Comparison of ENCODE assay signal across 8 cellular contexts in the genomic region with DNA sequence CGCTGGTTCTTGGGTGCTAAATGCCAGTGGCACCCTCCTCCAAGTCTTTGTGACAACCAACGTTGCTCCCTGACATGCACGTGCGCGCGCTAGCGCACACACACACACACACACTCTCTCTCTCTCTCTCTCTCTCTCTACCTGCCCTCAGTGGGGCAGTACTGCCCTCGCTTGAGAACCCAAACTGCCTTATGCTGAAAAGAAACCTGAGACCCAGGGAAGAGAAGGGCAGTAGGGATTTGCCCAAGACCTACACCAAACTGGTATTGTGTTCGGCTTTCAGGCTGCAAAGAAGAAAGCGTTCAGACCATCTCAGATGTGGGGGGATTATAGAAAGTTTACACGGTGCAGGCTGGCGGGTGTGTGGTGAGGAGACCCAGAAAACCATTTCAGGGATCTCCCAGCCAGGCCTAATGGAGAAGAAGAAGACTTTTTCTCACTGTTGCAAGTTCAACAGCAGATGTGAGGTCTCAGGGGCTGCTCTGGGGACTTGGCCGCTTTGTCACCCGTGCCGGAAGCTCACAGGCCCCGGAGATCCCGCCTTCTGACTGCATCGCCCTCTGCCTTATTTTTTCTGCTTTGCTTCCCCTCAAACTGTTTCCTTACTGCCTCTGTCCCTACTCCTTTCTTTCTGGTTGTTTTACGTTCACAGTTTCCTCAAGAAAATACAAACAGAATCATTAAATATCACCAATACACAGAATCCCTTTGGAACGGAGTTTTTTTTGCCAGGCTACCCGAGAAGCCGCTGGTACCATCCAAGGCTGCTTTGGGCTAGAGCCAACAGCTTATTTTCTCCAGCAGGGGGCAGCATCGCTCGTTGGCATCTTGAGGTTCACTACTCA.
DNase-seq lines count a peak whose midpoint lies in the region; ATAC-seq and TF ChIP-seq lines count a peak whose summit lies in the region.

No MANE protein-coding gene starts in this region.

- DNase-seq in Ammon's horn (ENCODE audit: low spot score) (peak; percentile 62), NCI-H2227 (lab: John Stamatoyannopoulos, UW; ENCODE audit: unreplicated experiment) (peak; percentile 90), lung microvascular endothelial cell (ENCODE audit: low read depth in 2 of 2) (peak; percentile 64 to 69)
- DNase-seq in activated CD4-positive, alpha-beta T cell treated with anti-CD3 and anti-CD28 coated beads for 24 hours (ENCODE audit: low read depth in 2 of 2): peak; percentile 71 to 76
- DNase-seq in stimulated activated CD4-positive, alpha-beta T cell treated with anti-CD3 and anti-CD28 coated beads, TNF-alpha, amount 100 ng/mL, for 48 hours (ENCODE audit: low read depth in 3 of 3): peak; percentile 56 to 81 (median 68)

- no peaks in the 10 kb centered on the region for H3K36me3 Mint-ChIP-seq in dendritic cell treated with granulocyte-macrophage colony-stimulating factor and Interleukin-4, amounts not matched to agents 40 ng/mL and 50 ng/mL, for 4 days (ENCODE audit: low read depth)

- peak overlapping the region; percentile 88 for H3K4me3 Mint-ChIP-seq in dendritic cell treated with granulocyte-macrophage colony-stimulating factor and Interleukin-4, amounts not matched to agents 40 ng/mL and 50 ng/mL, for 4 days

- H3K9me3 Mint-ChIP-seq in dendritic cell treated with granulocyte-macrophage colony-stimulating factor and Interleukin-4, amounts not matched to agents 40 ng/mL and 50 ng/mL, for 4 days: no peaks in the 10 kb centered on the region

- intact Hi-C loops in dendritic cell treated with granulocyte-macrophage colony-stimulating factor and Interleukin-4, amounts not matched to agents 40 ng/mL and 50 ng/mL, for 4 days (cut with micrococcal nuclease): no loop called here

- in situ Hi-C loops in GM18951 (cut with MboI; ENCODE audit: low sequenced_read_pairs, unreplicated experiment): no loop called here

- H3K27ac Mint-ChIP-seq in dendritic cell treated with granulocyte-macrophage colony-stimulating factor and Interleukin-4, amounts not matched to agents 40 ng/mL and 50 ng/mL, for 4 days: peak overlapping the region; percentile 50

- peak; percentile 55 for TF ChIP-seq POLR2A in GM18951 (IDR thresholded peaks at IDR 0.05; ENCODE audit: extremely low read depth, insufficient read depth, insufficient read length)

- peaks cover 36% of the 10 kb centered on the region for H3K27me3 Mint-ChIP-seq in dendritic cell treated with granulocyte-macrophage colony-stimulating factor and Interleukin-4, amounts not matched to agents 40 ng/mL and 50 ng/mL, for 4 days

- peak; percentile 80 for ATAC-seq in HG03175 (IDR thresholded peaks at IDR 0.05; ENCODE audit: unreplicated experiment)

- H3K4me1 Mint-ChIP-seq in dendritic cell treated with granulocyte-macrophage colony-stimulating factor and Interleukin-4, amounts not matched to agents 40 ng/mL and 50 ng/mL, for 4 days (ENCODE audit: low read depth): peaks cover 22% of the 10 kb centered on the region

Comparison
In these comparisons a context has a peak if more than half of its experiments do, and no peak if none do; other contexts are left out.
1. Peak in every context shown above with its lines: DNase-seq and ATAC-seq.